ENCODE assay signal across 1 cellular context in the genomic region with DNA sequence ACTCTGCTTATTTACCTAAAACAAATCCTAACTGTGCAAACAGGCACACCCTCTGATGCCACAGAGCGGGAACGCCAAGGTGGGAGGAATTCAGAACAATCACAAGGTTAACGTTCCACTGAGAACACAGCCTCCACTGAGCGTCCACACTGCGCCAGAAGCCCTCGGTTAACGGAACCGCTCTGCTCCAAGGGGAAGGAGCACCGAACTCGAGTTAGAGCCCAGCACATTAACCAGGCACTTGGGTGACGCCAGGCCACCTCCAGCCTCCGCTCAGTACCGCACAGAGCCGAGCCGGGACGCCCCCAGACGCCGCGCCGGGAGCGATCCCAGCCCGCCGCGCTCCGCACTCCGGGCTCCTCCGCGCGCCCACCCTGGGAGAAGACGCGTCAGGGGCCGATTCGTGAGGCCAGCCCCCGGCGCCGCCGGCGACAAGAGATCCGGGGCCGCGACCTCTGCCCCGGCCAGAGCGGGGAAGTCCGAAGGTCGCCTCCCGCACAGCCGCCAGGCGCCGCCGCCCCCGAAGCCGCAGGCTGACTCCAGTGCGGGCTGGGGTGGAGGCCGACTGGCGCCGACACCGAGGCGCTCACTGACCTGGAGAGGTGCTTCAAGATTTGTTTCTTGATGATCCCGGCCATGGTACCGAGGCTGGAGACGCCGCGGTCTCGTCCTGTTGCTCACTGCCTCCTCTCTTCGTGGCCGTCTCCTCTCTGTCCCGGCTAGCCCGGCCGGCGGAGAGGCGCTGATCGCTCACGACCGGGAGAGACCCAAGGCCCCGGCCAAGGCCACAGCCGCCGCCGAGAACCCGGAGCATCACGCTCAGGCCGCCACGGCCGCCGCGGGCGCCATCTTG.
TF ChIP-seq lines count a peak whose summit lies in the region.

No MANE protein-coding gene starts in this region.

TF ChIP-seq in IMR-90, 13 proteins besides CTCF, POLR2A, EP300 and RAD21:
- TF ChIP-seq CHD1 (IDR thresholded peaks at IDR 0.05; ENCODE audit: low read depth, low read length) (peak; percentile 64), RCOR1 (IDR thresholded peaks at IDR 0.05; ENCODE audit: insufficient replicate concordance, low read length) (no peak), BHLHE40 (IDR thresholded peaks at IDR 0.05; ENCODE audit: low read depth, low read length) (no peak; the same call in 1 of the 2 replicates), MXI1 (IDR thresholded peaks at IDR 0.05; ENCODE audit: borderline replicate concordance, low read depth, low read length) (0 out of 2 replicates have a peak, but pooled peaks have one; percentile 7)
